ENCODE assay signal across 8 cellular contexts in genomic region chr7:148963583-148964509, GRCh38.
DNase-seq lines count a peak whose midpoint lies in the region; ATAC-seq and TF ChIP-seq lines count a peak whose summit lies in the region.

No MANE protein-coding gene starts in this region.

- H3K27ac ChIP-seq in heart left ventricle, result peak overlapping the region in 11 of 12 donors; percentile 23 to 87 (median 72)
- peak overlapping the region; percentile 65 to 78 (median 67) for H3K27ac ChIP-seq in gastrocnemius medialis

- H3K27ac Mint-ChIP-seq in activated CD4-positive, alpha-beta memory T cell treated with anti-CD3 and anti-CD28 coated beads for 36 hours, result peak overlapping the region; percentile 87

- CTCF ChIA-PET in activated CD4-positive, alpha-beta memory T cell treated with anti-CD3 and anti-CD28 coated beads for 36 hours (lab: Charles Lee), result interaction anchor here (0.6 to 2.5 kb wide), 28 partner anchors 17 to 463 kb away, joined by 3 to 21 read pairs (median 4); no protein-coding TSS in a partner anchor

- H3K36me3 ChIP-seq in heart left ventricle (no peaks in the 10 kb centered on the region), gastrocnemius medialis (no peaks in the 10 kb centered on the region)

- 27 to 35% (median 31%) methylated on average over 20 of the region's 20 CpGs for WGBS in heart left ventricle, 4 donors

- ATAC-seq in heart left ventricle (peak in 2 of 4 donors; percentile 2 to 14), gastrocnemius medialis (peak; percentile 13 to 17), HG03039 (IDR thresholded peaks at IDR 0.05; ENCODE audit: unreplicated experiment) (no peak)

- in situ Hi-C loops in gastrocnemius medialis (cut with MboI; ENCODE audit: low sequenced_read_pairs in 4 of 4), result loop anchor here (5.0 to 25.0 kb wide), 7 partner anchors 102 to 459 kb away; no protein-coding TSS in a partner anchor

- peak overlapping the region; percentile 92 for H3K4me3 Mint-ChIP-seq in activated CD4-positive, alpha-beta memory T cell treated with anti-CD3 and anti-CD28 coated beads for 36 hours

- H3K36me3 Mint-ChIP-seq in activated CD4-positive, alpha-beta memory T cell treated with anti-CD3 and anti-CD28 coated beads for 36 hours, result no peaks in the 10 kb centered on the region

- H3K4me1 ChIP-seq in heart left ventricle, result peaks cover 0 to 25% (median 8%) of the 10 kb centered on the region in 12 donors
- H3K4me1 ChIP-seq in gastrocnemius medialis, result peaks cover 9 to 14% of the 10 kb centered on the region in 2 donors

- H3K4me3 ChIP-seq in heart left ventricle (peak overlapping the region in 11 of 12 donors; percentile 34 to 79 (median 62)), gastrocnemius medialis (peak overlapping the region; percentile 51 to 72 (median 65))

- POLR2A ChIA-PET in activated CD4-positive, alpha-beta memory T cell treated with anti-CD3 and anti-CD28 coated beads for 36 hours (lab: Charles Lee), result interaction anchor here (1.1 kb wide), 1 partner anchor 80 kb away, joined by 3 read pairs; the partner anchor contains the start of gene EZH2

- TF ChIP-seq CTCF in heart left ventricle (IDR thresholded peaks at IDR 0.05) (no peak), gastrocnemius medialis (IDR thresholded peaks at IDR 0.05 in 4 of 5, conservative IDR thresholded peaks at IDR 0.05 in 1 of 5) (no peak)

- no peak for TF ChIP-seq POLR2A in heart left ventricle (IDR thresholded peaks at IDR 0.05)
- no peak for TF ChIP-seq POLR2A in gastrocnemius medialis (IDR thresholded peaks at IDR 0.05)

- H3K9me3 Mint-ChIP-seq in activated CD4-positive, alpha-beta memory T cell treated with anti-CD3 and anti-CD28 coated beads for 36 hours, result no peaks in the 10 kb centered on the region

- H3K9me3 ChIP-seq in heart left ventricle (no peaks in the 10 kb centered on the region), gastrocnemius medialis (no peaks in the 10 kb centered on the region)

- intact Hi-C loops in activated CD4-positive, alpha-beta memory T cell treated with anti-CD3 and anti-CD28 coated beads for 36 hours (cut with micrococcal nuclease), result loop anchor here (1.0 to 10.0 kb wide), 7 partner anchors 23 to 457 kb away; no protein-coding TSS in a partner anchor
- intact Hi-C loops in heart left ventricle (cut with DNase I) (loop anchor here (1.0 to 10.0 kb wide), 17 partner anchors 23 to 701 kb away; partner anchors contain the start of genes EZH2 (in 6 of the 10) and CUL1 (in 4 of the 10)), gastrocnemius medialis (cut with DNase I; ENCODE audit: low total_unique reads) (loop anchor here (1.0 to 5.0 kb wide), 6 partner anchors 23 to 459 kb away; partner anchors contain the start of genes CUL1 and EZH2)

- peaks cover 23% of the 10 kb centered on the region for H3K4me1 Mint-ChIP-seq in activated CD4-positive, alpha-beta memory T cell treated with anti-CD3 and anti-CD28 coated beads for 36 hours (ENCODE audit: low read depth)

- DNase-seq in activated CD8-positive, alpha-beta memory T cell treated with anti-CD3 and anti-CD28 coated beads, Interleukin-2, amount 50 U/mL, for 48 hours, result peak; percentile 54
- no peak for DNase-seq in activated CD8-positive, alpha-beta memory T cell treated with anti-CD3 and anti-CD28 coated beads for 24 hours
- DNase-seq in activated CD4-positive, alpha-beta memory T cell treated with anti-CD3 and anti-CD28 coated beads for 36 hours, result no peak
- DNase-seq in heart left ventricle, result peak in 1 of 5 donors; percentile 25
- no peak for DNase-seq in gastrocnemius medialis
- no peak for DNase-seq in NCI-H1436 (lab: John Stamatoyannopoulos, UW)
- DNase-seq in NCI-H187 treated with DMSO at 0.1 percent for 48 hours (lab: John Stamatoyannopoulos, UW), result no peak

- no peaks in the 10 kb centered on the region for H3K27me3 Mint-ChIP-seq in activated CD4-positive, alpha-beta memory T cell treated with anti-CD3 and anti-CD28 coated beads for 36 hours

- H3K27me3 ChIP-seq in heart left ventricle (no peaks in the 10 kb centered on the region), gastrocnemius medialis (no peaks in the 10 kb centered on the region)
